ENCODE assay signal across 17 cellular contexts in genomic region chr12:66398931-66399625, GRCh38.
DNase-seq lines count a peak whose midpoint lies in the region; ATAC-seq, FAIRE-seq and TF ChIP-seq lines count a peak whose summit lies in the region.
"Had no signal": no experiment of that assay in that cellular context is flagged by ENCODE, and none has a peak within 500 bp of the region (broad histone marks: within the 10 kb centered on the region; RNA-seq: fewer than 3 reads in every experiment).

No MANE protein-coding gene starts in this region.

- no peaks in the 10 kb centered on the region for H3K9me1 ChIP-seq in endothelial cell of umbilical vein (replicated peaks; ENCODE audit: control insufficient read depth, extremely low read depth, insufficient read depth, low read length)

- no peaks in the 10 kb centered on the region for H3K79me2 ChIP-seq in endothelial cell of umbilical vein (ENCODE audit: control insufficient read depth, insufficient read depth, low read length)

- H3K4me1 Mint-ChIP-seq in activated CD8-positive, alpha-beta memory T cell treated with anti-CD3 and anti-CD28 coated beads, Interleukin-2, amount 10 ng/mL, durations not matched to agents 7 days and 5 days = peaks cover 15% of the 10 kb centered on the region
- peaks cover 5% of the 10 kb centered on the region for H3K4me1 Mint-ChIP-seq in stimulated activated effector memory CD8-positive, alpha-beta T cell treated with anti-CD3 and anti-CD28 coated beads, Interleukin-12 subunit alpha, Interleukin-12 subunit beta, amount 100 ng/mL, for 72 hours

- no peak for TF ChIP-seq CTCF in endothelial cell of umbilical vein (IDR thresholded peaks at IDR 0.05; ENCODE audit: extremely low read depth in 1 of 2, insufficient read depth in 1 of 2, low read depth in 1 of 2, low read length in 2 of 2)

- no peak overlapping the region for H3K27ac ChIP-seq in endothelial cell of umbilical vein (ENCODE audit: insufficient read depth, low read depth, low read length)
- no peak overlapping the region for H3K27ac ChIP-seq in aorta (ENCODE audit: low read depth in 1 of 2, low read length in 2 of 2)
- H3K27ac ChIP-seq: KMS-11 had no signal

- no peaks in the 10 kb centered on the region for H3K9me3 ChIP-seq in endothelial cell of umbilical vein (replicated peaks; ENCODE audit: control insufficient read depth, insufficient read depth, low read length)
- no peaks in the 10 kb centered on the region for H3K9me3 ChIP-seq in aorta (ENCODE audit: control insufficient read depth, low read length)

- WGBS in aorta, 2 donors = 51 to 55% methylated on average over 6 of the region's 6 CpGs

- TF ChIP-seq POLR2A in endothelial cell of umbilical vein (IDR thresholded peaks at IDR 0.05; ENCODE audit: low read depth, low read length) = no peak

- no peaks in the 10 kb centered on the region for H4K20me1 ChIP-seq in endothelial cell of umbilical vein (replicated peaks; ENCODE audit: control insufficient read depth, extremely low read depth, insufficient read depth, low read length)

- H3K27ac Mint-ChIP-seq in activated CD8-positive, alpha-beta memory T cell treated with anti-CD3 and anti-CD28 coated beads, Interleukin-2, amount 10 ng/mL, durations not matched to agents 7 days and 5 days = no peak overlapping the region
- H3K27ac Mint-ChIP-seq in stimulated activated effector memory CD8-positive, alpha-beta T cell treated with anti-CD3 and anti-CD28 coated beads, Interleukin-12 subunit alpha, Interleukin-12 subunit beta, amount 100 ng/mL, for 72 hours = no peak overlapping the region
- H3K27ac Mint-ChIP-seq: activated CD4-positive, alpha-beta T cell treated with anti-CD3 and anti-CD28 coated beads, Interleukin-2, amount 10 ng/mL, durations not matched to agents 24 days and 14 days; CD4-positive, alpha-beta T cell; T-helper 2 cell treated with Interferon-gamma antibody and Interleukin-4, amounts not matched to agents 5 μg/mL and 100 μg/mL, for 36 hours had no signal

- peak; percentile 46 for DNase-seq in activated CD8-positive, alpha-beta memory T cell treated with anti-CD3 and anti-CD28 coated beads, Interleukin-2, amount 10 ng/mL, durations not matched to agents 7 days and 5 days
- no peak for DNase-seq in activated CD8-positive, alpha-beta memory T cell treated with anti-CD3 and anti-CD28 coated beads for 24 hours
- DNase-seq in NOMO-1 (lab: John Stamatoyannopoulos, UW; ENCODE audit: unreplicated experiment in 2 of 2) (peak; percentile 75 to 77), endothelial cell of umbilical vein (ENCODE audit: low read depth, low spot score) (peak; percentile 7), Ammon's horn (ENCODE audit: low spot score) (no peak), aorta (no peak), A172 (ENCODE audit: low spot score) (no peak)
- no peak for DNase-seq in stimulated activated effector memory CD8-positive, alpha-beta T cell treated with anti-CD3 and anti-CD28 coated beads, Interleukin-12 subunit alpha, Interleukin-12 subunit beta, amount 100 ng/mL, for 72 hours (ENCODE audit: low spot score in 2 of 2)
- DNase-seq: activated CD4-positive, alpha-beta T cell treated with anti-CD3 and anti-CD28 coated beads, Interleukin-2, amount 10 ng/mL, durations not matched to agents 24 days and 14 days; activated T-cell treated with anti-CD3 and anti-CD28 coated beads, Interleukin-2, amount 50 U/mL, for 48 hours; CD4-positive, alpha-beta T cell; NCI-H2081 treated with DMSO at 0.1 percent for 48 hours; NCI-H748 treated with DMSO at 0.1 percent for 48 hours had no signal

- CTCF ChIA-PET in activated CD8-positive, alpha-beta memory T cell treated with anti-CD3 and anti-CD28 coated beads, Interleukin-2, amount 10 ng/mL, durations not matched to agents 7 days and 5 days (lab: Charles Lee) = interaction anchor here (1.0 to 4.7 kb wide), 4 partner anchors 10 to 129 kb away, joined by 3 to 15 read pairs (median 7); no protein-coding TSS in a partner anchor
- CTCF ChIA-PET in endothelial cell of umbilical vein (lab: Charles Lee) = interaction anchor here (1.0 to 1.7 kb wide), 2 partner anchors 10 to 47 kb away, joined by 4 read pairs; no protein-coding TSS in a partner anchor

- dilution Hi-C loops in endothelial cell of umbilical vein (cut with MboI; ENCODE audit: extremely low pct_ligation_motif_present, low sequenced_read_pairs) = no loop called here

- POLR2A ChIA-PET in endothelial cell of umbilical vein (lab: Charles Lee) = no interaction called here

- peaks cover 10% of the 10 kb centered on the region for H3K27me3 Mint-ChIP-seq in activated CD8-positive, alpha-beta memory T cell treated with anti-CD3 and anti-CD28 coated beads, Interleukin-2, amount 10 ng/mL, durations not matched to agents 7 days and 5 days

- H3K4me3 ChIP-seq in endothelial cell of umbilical vein (replicated peaks in 1 of 3; ENCODE audit: insufficient read depth in 1 of 3, low read depth in 1 of 3, low read length in 3 of 3) (no peak overlapping the region), aorta (ENCODE audit: low read length in 2 of 2) (no peak overlapping the region)

- H3K9me3 Mint-ChIP-seq in activated CD8-positive, alpha-beta memory T cell treated with anti-CD3 and anti-CD28 coated beads, Interleukin-2, amount 10 ng/mL, durations not matched to agents 7 days and 5 days (ENCODE audit: low read depth) = no peaks in the 10 kb centered on the region
- H3K9me3 Mint-ChIP-seq in stimulated activated effector memory CD8-positive, alpha-beta T cell treated with anti-CD3 and anti-CD28 coated beads, Interleukin-12 subunit alpha, Interleukin-12 subunit beta, amount 100 ng/mL, for 72 hours = no peaks in the 10 kb centered on the region
- H3K9me3 Mint-ChIP-seq: activated CD4-positive, alpha-beta T cell treated with anti-CD3 and anti-CD28 coated beads, Interleukin-2, amount 10 ng/mL, durations not matched to agents 24 days and 14 days; CD4-positive, alpha-beta T cell; T-helper 2 cell treated with Interferon-gamma antibody and Interleukin-4, amounts not matched to agents 5 μg/mL and 100 μg/mL, for 36 hours had no signal

- H3K4me3 Mint-ChIP-seq in activated CD8-positive, alpha-beta memory T cell treated with anti-CD3 and anti-CD28 coated beads, Interleukin-2, amount 10 ng/mL, durations not matched to agents 7 days and 5 days = no peak overlapping the region
- H3K4me3 Mint-ChIP-seq in stimulated activated effector memory CD8-positive, alpha-beta T cell treated with anti-CD3 and anti-CD28 coated beads, Interleukin-12 subunit alpha, Interleukin-12 subunit beta, amount 100 ng/mL, for 72 hours = no peak overlapping the region
- H3K4me3 Mint-ChIP-seq: activated CD4-positive, alpha-beta T cell treated with anti-CD3 and anti-CD28 coated beads, Interleukin-2, amount 10 ng/mL, durations not matched to agents 24 days and 14 days; CD4-positive, alpha-beta T cell; T-helper 2 cell treated with Interferon-gamma antibody and Interleukin-4, amounts not matched to agents 5 μg/mL and 100 μg/mL, for 36 hours had no signal

- no peak overlapping the region for H3K4me2 ChIP-seq in endothelial cell of umbilical vein (ENCODE audit: insufficient read depth, low read length)
- H3K4me2 ChIP-seq: KMS-11 had no signal

- H3K4me1 ChIP-seq in endothelial cell of umbilical vein (ENCODE audit: control insufficient read depth, extremely low read depth, insufficient read depth, low read length) = no peaks in the 10 kb centered on the region
- H3K4me1 ChIP-seq in aorta (ENCODE audit: control insufficient read depth in 1 of 2, insufficient read depth in 2 of 2, low read length in 2 of 2) = no peaks in the 10 kb centered on the region

- peak; percentile 23 for ATAC-seq in activated CD8-positive, alpha-beta memory T cell treated with anti-CD3 and anti-CD28 coated beads, Interleukin-2, amount 10 ng/mL, durations not matched to agents 7 days and 5 days
- peak; percentile 32 for ATAC-seq in stimulated activated effector memory CD8-positive, alpha-beta T cell treated with anti-CD3 and anti-CD28 coated beads, Interleukin-12 subunit alpha, Interleukin-12 subunit beta, amount 100 ng/mL, for 72 hours
- no peak for ATAC-seq in aorta (ENCODE audit: low FRiP score)

- H3K9ac ChIP-seq in endothelial cell of umbilical vein (replicated peaks; ENCODE audit: extremely low read depth, insufficient read depth, low read length) = no peak overlapping the region
- H3K9ac ChIP-seq: KMS-11 had no signal

- no TSS peak for BruUV-seq in endothelial cell of umbilical vein (replicated peaks; lab: Mats Ljungman, UMichigan)

- H3K27me3 ChIP-seq in endothelial cell of umbilical vein (ENCODE audit: control insufficient read depth in 2 of 2, insufficient read depth in 2 of 2, low read length in 2 of 2) = peaks cover 0 to 2% of the 10 kb centered on the region in 2 experiments
- H3K27me3 ChIP-seq in aorta (ENCODE audit: control insufficient read depth in 1 of 2, insufficient read depth in 2 of 2, low read length in 1 of 2) = no peaks in the 10 kb centered on the region

- no peak for FAIRE-seq in endothelial cell of umbilical vein (lab: Jason Lieb, UNC)
- FAIRE-seq: A204.1, colon had no signal

- H3K36me3 Mint-ChIP-seq in activated CD8-positive, alpha-beta memory T cell treated with anti-CD3 and anti-CD28 coated beads, Interleukin-2, amount 10 ng/mL, durations not matched to agents 7 days and 5 days = no peaks in the 10 kb centered on the region
- H3K36me3 Mint-ChIP-seq in stimulated activated effector memory CD8-positive, alpha-beta T cell treated with anti-CD3 and anti-CD28 coated beads, Interleukin-12 subunit alpha, Interleukin-12 subunit beta, amount 100 ng/mL, for 72 hours = no peaks in the 10 kb centered on the region

- H3K36me3 ChIP-seq in endothelial cell of umbilical vein (ENCODE audit: control insufficient read depth in 2 of 2, extremely low read depth in 1 of 2, insufficient read depth in 2 of 2, low read length in 2 of 2) = no peaks in the 10 kb centered on the region
- H3K36me3 ChIP-seq in aorta (ENCODE audit: control insufficient read depth in 1 of 2, insufficient read depth in 2 of 2, low read length in 1 of 2) = no peaks in the 10 kb centered on the region

- peak overlapping the region; percentile 7 for H2AFZ ChIP-seq in endothelial cell of umbilical vein (ENCODE audit: low read depth, low read length)

- intact Hi-C loops in endothelial cell of umbilical vein (cut with micrococcal nuclease) (no loop called here), aorta (cut with DNase I) (no loop called here)

TF ChIP-seq in endothelial cell of umbilical vein, 7 proteins besides CTCF, POLR2A, EP300 and RAD21 (continues in another document):
- TF ChIP-seq GATA2 (IDR thresholded peaks at IDR 0.05; ENCODE audit: insufficient read depth, insufficient read length, low read depth, low read length) = no peak
- no peak for TF ChIP-seq EZH2 (IDR thresholded peaks at IDR 0.05; ENCODE audit: borderline replicate concordance, low read depth, low read length, severe bottlenecking)
- TF ChIP-seq FOS (IDR thresholded peaks at IDR 0.05; ENCODE audit: borderline replicate concordance, insufficient read depth, low read length) = peak; percentile 40
- TF ChIP-seq MYC (IDR thresholded peaks at IDR 0.05; ENCODE audit: low read depth, low read length) = no peak
- TF ChIP-seq JUN (IDR thresholded peaks at IDR 0.05; ENCODE audit: borderline replicate concordance, insufficient read depth, insufficient read length, low read depth) = no peak
- no peak for TF ChIP-seq POLR2AphosphoS5 (IDR thresholded peaks at IDR 0.05; ENCODE audit: insufficient read depth, low read depth, low read length)

Comparison
In these comparisons a context has a peak if more than half of its experiments do, and no peak if none do; other contexts are left out.
1. DNase-seq: peak in activated CD8-positive, alpha-beta memory T cell treated with anti-CD3 and anti-CD28 coated beads, Interleukin-2, amount 10 ng/mL, durations not matched to agents 7 days and 5 days (single experiment), NOMO-1 (2 of 2) and endothelial cell of umbilical vein (single experiment); none in activated CD8-positive, alpha-beta memory T cell treated with anti-CD3 and anti-CD28 coated beads for 24 hours (single experiment), stimulated activated effector memory CD8-positive, alpha-beta T cell treated with anti-CD3 and anti-CD28 coated beads, Interleukin-12 subunit alpha, Interleukin-12 subunit beta, amount 100 ng/mL, for 72 hours (0 of 2), Ammon's horn (single experiment), aorta (0 of 2) and A172 (single experiment).